In the genomic region with DNA sequence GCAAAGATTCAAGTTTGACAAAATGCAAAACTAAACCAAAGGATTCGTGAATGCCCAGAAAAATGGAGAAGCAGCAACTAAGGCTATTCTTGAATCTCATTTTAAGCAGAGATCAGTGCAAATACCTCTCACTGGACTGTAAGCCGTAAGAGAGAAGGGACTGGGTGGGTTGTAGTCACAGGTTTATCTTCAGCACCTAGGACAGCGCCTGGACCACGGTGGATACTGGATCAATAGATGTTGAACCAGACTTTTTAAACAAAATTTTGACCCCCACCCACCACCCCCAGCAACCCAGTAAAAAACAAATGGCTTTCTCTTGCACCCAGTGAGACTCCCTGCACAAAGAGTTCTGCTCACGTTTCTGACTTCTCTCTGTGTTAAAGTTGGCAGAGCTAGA, we compare ENCODE assay signal across 1 cellular context.
TF ChIP-seq lines count a peak whose summit lies in the region.

No MANE protein-coding gene starts in this region.

TF ChIP-seq in liver, 16 proteins besides CTCF, POLR2A, EP300 and RAD21 (continued from another document):
- TF ChIP-seq, protein P1, sequence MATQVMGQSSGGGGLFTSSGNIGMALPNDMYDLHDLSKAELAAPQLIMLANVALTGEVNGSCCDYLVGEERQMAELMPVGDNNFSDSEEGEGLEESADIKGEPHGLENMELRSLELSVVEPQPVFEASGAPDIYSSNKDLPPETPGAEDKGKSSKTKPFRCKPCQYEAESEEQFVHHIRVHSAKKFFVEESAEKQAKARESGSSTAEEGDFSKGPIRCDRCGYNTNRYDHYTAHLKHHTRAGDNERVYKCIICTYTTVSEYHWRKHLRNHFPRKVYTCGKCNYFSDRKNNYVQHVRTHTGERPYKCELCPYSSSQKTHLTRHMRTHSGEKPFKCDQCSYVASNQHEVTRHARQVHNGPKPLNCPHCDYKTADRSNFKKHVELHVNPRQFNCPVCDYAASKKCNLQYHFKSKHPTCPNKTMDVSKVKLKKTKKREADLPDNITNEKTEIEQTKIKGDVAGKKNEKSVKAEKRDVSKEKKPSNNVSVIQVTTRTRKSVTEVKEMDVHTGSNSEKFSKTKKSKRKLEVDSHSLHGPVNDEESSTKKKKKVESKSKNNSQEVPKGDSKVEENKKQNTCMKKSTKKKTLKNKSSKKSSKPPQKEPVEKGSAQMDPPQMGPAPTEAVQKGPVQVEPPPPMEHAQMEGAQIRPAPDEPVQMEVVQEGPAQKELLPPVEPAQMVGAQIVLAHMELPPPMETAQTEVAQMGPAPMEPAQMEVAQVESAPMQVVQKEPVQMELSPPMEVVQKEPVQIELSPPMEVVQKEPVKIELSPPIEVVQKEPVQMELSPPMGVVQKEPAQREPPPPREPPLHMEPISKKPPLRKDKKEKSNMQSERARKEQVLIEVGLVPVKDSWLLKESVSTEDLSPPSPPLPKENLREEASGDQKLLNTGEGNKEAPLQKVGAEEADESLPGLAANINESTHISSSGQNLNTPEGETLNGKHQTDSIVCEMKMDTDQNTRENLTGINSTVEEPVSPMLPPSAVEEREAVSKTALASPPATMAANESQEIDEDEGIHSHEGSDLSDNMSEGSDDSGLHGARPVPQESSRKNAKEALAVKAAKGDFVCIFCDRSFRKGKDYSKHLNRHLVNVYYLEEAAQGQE (IDR thresholded peaks at IDR 0.05): peak; percentile 94
